Comparison of ENCODE assay signal across 16 cellular contexts in genomic region chr13:90933097-90933826, GRCh38.
"Had no signal": no experiment of that assay in that cellular context is flagged by ENCODE, and none has a peak within 500 bp of the region (broad histone marks: within the 10 kb centered on the region; RNA-seq: fewer than 3 reads in every experiment).

No MANE protein-coding gene starts in this region.

- DNase-seq: activated CD4-positive, alpha-beta T cell treated with anti-CD3 and anti-CD28 coated beads, Interleukin-2, amount 10 ng/mL, durations not matched to agents 24 days and 14 days; activated CD8-positive, alpha-beta T cell treated with anti-CD3 and anti-CD28 coated beads for 36 hours; activated naive CD4-positive, alpha-beta T cell; activated naive CD8-positive, alpha-beta T cell treated with anti-CD3 and anti-CD28 coated beads, Interleukin-2, amount 10 ng/mL, durations not matched to agents 7 days and 5 days; activated T-cell treated with anti-CD3 and anti-CD28 coated beads, Interleukin-2, amount 50 U/mL, for 1 hour; amygdala; caudate nucleus; dorsolateral prefrontal cortex; foreskin melanocyte; kidney; left ventricle myocardium inferior; stimulated activated CD4-positive, alpha-beta T cell treated with anti-CD3 and anti-CD28 coated beads, Interleukin-2, amount 100 ng/mL, for 24 hours; stimulated activated naive CD4-positive, alpha-beta T cell treated with Interleukin-2 at 50 U/mL for 16 hours; T-helper 9 cell; thyroid gland had no signal

- H3K36me3 ChIP-seq: left ventricle myocardium inferior, thyroid gland had no signal

- H3K4me3 ChIP-seq: dorsolateral prefrontal cortex, left ventricle myocardium inferior, thyroid gland had no signal

- H3K27me3 ChIP-seq: dorsolateral prefrontal cortex, thyroid gland had no signal

- ATAC-seq: activated CD8-positive, alpha-beta T cell treated with anti-CD3 and anti-CD28 coated beads for 36 hours; activated T-helper 17 cell treated with anti-CD3 and anti-CD28 coated beads, Interleukin-2, amount 50 U/mL, for 72 hours had no signal
